In the genomic region with DNA sequence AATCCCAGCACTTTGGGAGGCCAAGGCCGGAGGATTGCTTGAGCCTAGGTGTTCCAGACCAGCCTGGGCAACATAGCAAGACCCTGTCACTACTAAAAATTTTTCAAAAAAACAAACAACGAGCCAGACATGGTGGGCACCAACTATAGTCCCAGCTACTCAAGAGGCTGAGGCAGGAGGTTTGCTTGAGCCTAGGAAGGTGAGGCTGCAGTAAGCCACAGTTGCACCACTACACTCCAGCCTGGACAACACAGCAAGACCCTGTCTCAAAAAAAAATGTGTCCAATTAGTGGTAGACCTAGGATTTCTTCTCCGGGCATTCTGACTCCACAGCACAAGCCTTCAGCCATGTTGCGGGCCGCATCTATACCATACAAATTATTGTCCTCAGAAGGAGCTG, we compare ENCODE assay signal across 23 cellular contexts. TPM values are rescaled to one million over a fixed set of nuclear protein-coding genes. Genes with fewer than 3 reads are reported as not detected.
DNase-seq lines count a peak whose midpoint lies in the region; ATAC-seq, FAIRE-seq and TF ChIP-seq lines count a peak whose summit lies in the region.
"Had no signal": no experiment of that assay in that cellular context is flagged by ENCODE, and none has a peak within 500 bp of the region (broad histone marks: within the 10 kb centered on the region; RNA-seq: fewer than 3 reads in every experiment).

No MANE protein-coding gene starts in this region.

- H2AFZ ChIP-seq in HepG2 (ENCODE audit: low read length), result no peak overlapping the region

- CTCF ChIA-PET in HepG2 (lab: Yijun Ruan, JAX; ENCODE audit: low intra/inter-chr PET ratio, low total read pairs), result no interaction called here

- H4K20me1 ChIP-seq in HepG2 (ENCODE audit: insufficient read depth, low read length), result no peaks in the 10 kb centered on the region
- H4K20me1 ChIP-seq: BLaER1 had no signal

- no peaks in the 10 kb centered on the region for H3K79me2 ChIP-seq in HepG2 (ENCODE audit: insufficient read depth, low read length)

- WGBS in HepG2 (ENCODE audit: low lambda C conversion rate), result 93% methylated on average over 5 of the region's 5 CpGs
- WGBS in right lobe of liver (ENCODE audit: insufficient coverage, low coverage, low lambda C conversion rate, missing lambda C conversion rate), result 86% methylated on average over 5 of the region's 5 CpGs
- WGBS in spleen, 5 donors, result 92 to 96% (median 95%) methylated on average over 5 of the region's 5 CpGs

- FAIRE-seq in HepG2 (lab: Jason Lieb, UNC), result no peak
- FAIRE-seq: GM18507 had no signal

- intact Hi-C loops in HepG2 (cut with micrococcal nuclease; ENCODE audit: unreplicated experiment), result no loop called here
- intact Hi-C loops in right lobe of liver (cut with DNase I), result loop anchor here (10.0 kb wide), 1 partner anchor 270 kb away; no protein-coding TSS in a partner anchor
- intact Hi-C loops in spleen (cut with DNase I; ENCODE audit: low total_unique reads), result loop anchor here (10.0 kb wide), 2 partner anchors 80 to 150 kb away; no protein-coding TSS in a partner anchor

- no peak for DNase-seq in HepG2 (ENCODE audit: low spot score)
- DNase-seq in right lobe of liver, result no peak
- no peak for DNase-seq in spleen
- no peak for DNase-seq in NCI-H82 (lab: John Stamatoyannopoulos, UW)
- no peak for DNase-seq in GM13976 (ENCODE audit: low spot score)
- DNase-seq: CD4-positive, alpha-beta memory T cell; DMS 273 treated with DMSO at 0.1 percent for 48 hours; DMS79; H9; HFFc6; IMR-90; MM.1S; NCI-H2029; NCI-H446; NCI-H524 treated with DMSO at 0.1 percent for 48 hours; RPMI8226; SHP77 had no signal

- H3K9me3 ChIP-seq in HepG2 (ENCODE audit: low read length), result no peaks in the 10 kb centered on the region
- H3K9me3 ChIP-seq in right lobe of liver, result no peaks in the 10 kb centered on the region
- H3K9me3 ChIP-seq in spleen, result no peaks in the 10 kb centered on the region
- H3K9me3 ChIP-seq: BLaER1 had no signal

- H3K9ac ChIP-seq in HepG2 (ENCODE audit: insufficient read depth, low read depth, low read length), result no peak overlapping the region
- H3K9ac ChIP-seq: BLaER1, KMS-11 had no signal

- in situ Hi-C loops in HepG2 (cut with HindIII; ENCODE audit: extremely low pct_ligation_motif_present, low pct_unique_long_range_greater_than_20kb) (loop anchor here (10.0 kb wide), 1 partner anchor 110 kb away; no protein-coding TSS in a partner anchor), GM13976 (cut with MboI; ENCODE audit: low sequenced_read_pairs, unreplicated experiment) (no loop called here)

- no peak overlapping the region for H3K4me3 ChIP-seq in HepG2 (replicated peaks in 1 of 3; ENCODE audit: insufficient read depth in 1 of 3, low read depth in 2 of 3, low read length in 3 of 3)
- no peak overlapping the region for H3K4me3 ChIP-seq in right lobe of liver
- H3K4me3 ChIP-seq in spleen, result no peak overlapping the region
- H3K4me3 ChIP-seq: BLaER1 had no signal

- ATAC-seq in HepG2 (no peak), right lobe of liver (no peak), HG03457 (IDR thresholded peaks at IDR 0.05; ENCODE audit: unreplicated experiment) (no peak)

- no peak for TF ChIP-seq RAD21 in HepG2 (CRISPR knock-in tag; IDR thresholded peaks at IDR 0.05)

- H3K4me1 ChIP-seq in HepG2 (ENCODE audit: insufficient read depth, low read length), result peaks cover 86% of the 10 kb centered on the region
- H3K4me1 ChIP-seq in right lobe of liver, result peaks cover 0 to 13% (median 0%) of the 10 kb centered on the region in 4 donors
- peaks cover 6 to 49% (median 25%) of the 10 kb centered on the region in 6 donors for H3K4me1 ChIP-seq in spleen

- no TSS peak for BruUV-seq in HepG2 (replicated peaks; lab: Mats Ljungman, UMichigan)

- TF ChIP-seq CTCF in HepG2 (CRISPR knock-in tag; IDR thresholded peaks at IDR 0.05) (no peak), right lobe of liver (IDR thresholded peaks at IDR 0.05) (no peak), spleen (IDR thresholded peaks at IDR 0.05 in 8 of 11, conservative IDR thresholded peaks at IDR 0.05 in 3 of 11) (no peak), GM13976 (IDR thresholded peaks at IDR 0.05; ENCODE audit: borderline replicate concordance, control extremely low read depth, extremely low read depth, insufficient read depth, missing control alignments) (no peak)

- H3K4me2 ChIP-seq in HepG2 (ENCODE audit: low read depth, low read length), result no peak overlapping the region
- H3K4me2 ChIP-seq: KMS-11 had no signal

- POLR2A ChIA-PET in HepG2 (lab: Yijun Ruan, JAX), result no interaction called here

- H3K27me3 ChIP-seq in HepG2 (ENCODE audit: control insufficient read depth in 1 of 2, insufficient read depth in 2 of 2, low read length in 2 of 2) (no peaks in the 10 kb centered on the region), right lobe of liver (no peaks in the 10 kb centered on the region), spleen (replicated peaks in 1 of 7) (peaks cover 0 to 5% (median 0%) of the 10 kb centered on the region in 7 donors)
- H3K27me3 ChIP-seq: BLaER1 had no signal

- no peak for TF ChIP-seq EP300 in HepG2 (IDR thresholded peaks at IDR 0.05; ENCODE audit: low read depth in 2 of 2, low read length in 2 of 2)
- TF ChIP-seq EP300 in HepG2 (CRISPR knock-in tag; IDR thresholded peaks at IDR 0.05; ENCODE audit: borderline replicate concordance), result no peak

- H3K27ac ChIP-seq in HepG2 (ENCODE audit: extremely low read length, insufficient read depth, low read length), result no peak overlapping the region
- no peak overlapping the region for H3K27ac ChIP-seq in right lobe of liver
- peak overlapping the region; percentile 93 for H3K27ac ChIP-seq in cingulate gyrus (ENCODE audit: low read depth, low read length)
- H3K27ac ChIP-seq in spleen, result peak overlapping the region in 5 of 8 donors; percentile 20 to 47 (median 31)
- H3K27ac ChIP-seq: BLaER1, KMS-11 had no signal

- no peak for TF ChIP-seq POLR2A in HepG2 (IDR thresholded peaks at IDR 0.05; ENCODE audit: insufficient read depth in 1 of 2, low read depth in 2 of 2, low read length in 2 of 2)
- TF ChIP-seq POLR2A in right lobe of liver (IDR thresholded peaks at IDR 0.05), result no peak
- TF ChIP-seq POLR2A in spleen (IDR thresholded peaks at IDR 0.05), result no peak

- H3K36me3 ChIP-seq in HepG2 (replicated peaks in 1 of 2; ENCODE audit: control insufficient read depth in 1 of 2, insufficient read depth in 2 of 2, low read length in 2 of 2) (no peaks in the 10 kb centered on the region; a peak in 1 of 5 replicates), right lobe of liver (no peaks in the 10 kb centered on the region), spleen (no peaks in the 10 kb centered on the region)
- H3K36me3 ChIP-seq: BLaER1 had no signal

RNA-seq across cellular contexts. Expression of gene IGSF8, which starts 6.7 kb away (rescaled TPM):
- 8.0 and 24.0 TPM in 2 replicates for total RNA-seq in HepG2 (2016; rRNA removed; fragmentation: Illumina TruSeq; extraction: Trizol)
- total RNA-seq in HepG2 (2016; cell fraction: cytosol; rRNA removed; fragmentation: Illumina TruSeq; extraction: Trizol; ENCODE audit: low read depth), result 1.8 and 1.9 TPM in 2 replicates
- total RNA-seq in HepG2 (2016; cell fraction: insoluble cytoplasmic fraction; rRNA removed; fragmentation: Illumina TruSeq; extraction: Trizol), result 7.7 and 25.9 TPM in 2 replicates
- total RNA-seq in HepG2 (2016; cell fraction: membrane; rRNA removed; fragmentation: Illumina TruSeq; extraction: Trizol), result 3.4 and 4.0 TPM in 2 replicates
- 24.1 and 29.5 TPM in 2 replicates for total RNA-seq in HepG2 (2016; cell fraction: nucleus; rRNA removed; fragmentation: Illumina TruSeq; extraction: Trizol)
- polyA plus RNA-seq in HepG2 (2011; rRNA removed), result 41.0 and 52.1 TPM in 2 replicates
- polyA plus RNA-seq in HepG2 (2011; cell fraction: cytosol; rRNA removed), result 36.7 and 58.5 TPM in 2 replicates
- polyA plus RNA-seq in HepG2 (2011; cell fraction: nucleus; rRNA removed), result 81.8 and 93.4 TPM in 2 replicates
- 24.4 and 32.1 TPM in 2 replicates for polyA plus RNA-seq in HepG2 (2012)
- 1.6 and 1.8 TPM in 2 replicates for polyA plus RNA-seq in HepG2 (2016; cell fraction: cytosol; fragmentation: Illumina TruSeq; extraction: Trizol; ENCODE audit: low read depth)
- 7.6 and 8.9 TPM in 2 replicates for polyA plus RNA-seq in HepG2 (2016; cell fraction: insoluble cytoplasmic fraction; fragmentation: Illumina TruSeq; extraction: Trizol; ENCODE audit: low read depth)
- 2.6 and 3.2 TPM in 2 replicates for polyA plus RNA-seq in HepG2 (2016; cell fraction: membrane; fragmentation: Illumina TruSeq; extraction: Trizol; ENCODE audit: low read depth)
- polyA plus RNA-seq in HepG2 (2016; cell fraction: nucleus; fragmentation: Illumina TruSeq; extraction: Trizol; ENCODE audit: insufficient read depth, low read depth), result 46.1 TPM in 2 replicates
- 27.5 and 60.2 TPM in 2 replicates for polyA minus RNA-seq in HepG2 (2011; rRNA and poly(A)+ RNA removed; ENCODE audit: low replicate concordance)
- polyA minus RNA-seq in HepG2 (2011; cell fraction: cytosol; rRNA and poly(A)+ RNA removed), result 25.5 and 26.7 TPM in 2 replicates
- 11.6 and 14.0 TPM in 2 replicates for polyA minus RNA-seq in HepG2 (2011; cell fraction: nucleus; rRNA and poly(A)+ RNA removed)
- total RNA-seq in right lobe of liver, result 10 to 100 TPM; 27.5 to 45.7 (median 29.4) TPM
- 10 to 100 TPM; 16.8 to 28.9 (median 25.3) TPM for total RNA-seq in spleen
- polyA plus RNA-seq in spleen, result 10 to 100 TPM; 15.6 to 23.1 (median 16.1) TPM

RNA-seq across cellular contexts. Expression of gene ATP1A2, which starts 10.4 kb away (rescaled TPM):
- total RNA-seq in HepG2 (2016; rRNA removed; fragmentation: Illumina TruSeq; extraction: Trizol) (not detected in 2 replicates), right lobe of liver (1 to 10 TPM in 1 of 6 experiments, under 1 TPM in 5; 0.22 to 1.7 (median 0.36) TPM), spleen (10 to 100 TPM in 1 of 7 donors, 1 to 10 TPM in 3, under 1 TPM in 3; 0.20 to 19.1 (median 1.1) TPM)
- not detected in 2 replicates for total RNA-seq in HepG2 (2016; cell fraction: cytosol; rRNA removed; fragmentation: Illumina TruSeq; extraction: Trizol; ENCODE audit: low read depth)
- total RNA-seq in HepG2 (2016; cell fraction: insoluble cytoplasmic fraction; rRNA removed; fragmentation: Illumina TruSeq; extraction: Trizol), result 0.02 TPM in 1 of 2 replicates, not detected in the other
- total RNA-seq in HepG2 (2016; cell fraction: membrane; rRNA removed; fragmentation: Illumina TruSeq; extraction: Trizol), result 0.03 TPM in 1 of 2 replicates, not detected in the other
- not detected in 2 replicates for total RNA-seq in HepG2 (2016; cell fraction: nucleus; rRNA removed; fragmentation: Illumina TruSeq; extraction: Trizol)
- polyA plus RNA-seq in HepG2 (2011; rRNA removed) (0.16 TPM in 2 replicates), spleen (1 to 10 TPM in 1 of 3 donors, under 1 TPM in 2; 0.13 to 1.7 (median 0.27) TPM)
- 0.04 and 0.16 TPM in 2 replicates for polyA plus RNA-seq in HepG2 (2011; cell fraction: cytosol; rRNA removed)
- polyA plus RNA-seq in HepG2 (2011; cell fraction: nucleus; rRNA removed), result 0.50 and 1.3 TPM in 2 replicates
- polyA plus RNA-seq in HepG2 (2012), result 0.16 and 0.95 TPM in 2 replicates
- not detected in 2 replicates for polyA plus RNA-seq in HepG2 (2016; cell fraction: cytosol; fragmentation: Illumina TruSeq; extraction: Trizol; ENCODE audit: low read depth)
- polyA plus RNA-seq in HepG2 (2016; cell fraction: insoluble cytoplasmic fraction; fragmentation: Illumina TruSeq; extraction: Trizol; ENCODE audit: low read depth), result not detected in 2 replicates
- not detected in 2 replicates for polyA plus RNA-seq in HepG2 (2016; cell fraction: membrane; fragmentation: Illumina TruSeq; extraction: Trizol; ENCODE audit: low read depth)
- not detected in 2 replicates for polyA plus RNA-seq in HepG2 (2016; cell fraction: nucleus; fragmentation: Illumina TruSeq; extraction: Trizol; ENCODE audit: insufficient read depth, low read depth)
- 0.07 and 0.44 TPM in 2 replicates for polyA minus RNA-seq in HepG2 (2011; rRNA and poly(A)+ RNA removed; ENCODE audit: low replicate concordance)
- 0.18 and 0.79 TPM in 2 replicates for polyA minus RNA-seq in HepG2 (2011; cell fraction: cytosol; rRNA and poly(A)+ RNA removed)
- 0.26 and 0.37 TPM in 2 replicates for polyA minus RNA-seq in HepG2 (2011; cell fraction: nucleus; rRNA and poly(A)+ RNA removed)
- total RNA-seq: CD4-positive, alpha-beta memory T cell had no signal
- polyA plus RNA-seq: CD4-positive, alpha-beta memory T cell had no signal

RNA-seq across cellular contexts. Expression of gene KCNJ9, which starts 23.8 kb away (rescaled TPM):
- total RNA-seq in HepG2 (2016; rRNA removed; fragmentation: Illumina TruSeq; extraction: Trizol), result not detected in 2 replicates
- total RNA-seq in HepG2 (2016; cell fraction: cytosol; rRNA removed; fragmentation: Illumina TruSeq; extraction: Trizol; ENCODE audit: low read depth), result not detected in 2 replicates
- total RNA-seq in HepG2 (2016; cell fraction: insoluble cytoplasmic fraction; rRNA removed; fragmentation: Illumina TruSeq; extraction: Trizol), result not detected in 2 replicates
- total RNA-seq in HepG2 (2016; cell fraction: membrane; rRNA removed; fragmentation: Illumina TruSeq; extraction: Trizol), result not detected in 2 replicates
- not detected in 2 replicates for total RNA-seq in HepG2 (2016; cell fraction: nucleus; rRNA removed; fragmentation: Illumina TruSeq; extraction: Trizol)
- polyA plus RNA-seq in HepG2 (2011; rRNA removed), result not detected in 2 replicates
- polyA plus RNA-seq in HepG2 (2011; cell fraction: cytosol; rRNA removed), result 0.01 TPM in 1 of 2 replicates, not detected in the other
- 0.03 and 0.06 TPM in 2 replicates for polyA plus RNA-seq in HepG2 (2011; cell fraction: nucleus; rRNA removed)
- not detected in 2 replicates for polyA plus RNA-seq in HepG2 (2012)
- not detected in 2 replicates for polyA plus RNA-seq in HepG2 (2016; cell fraction: cytosol; fragmentation: Illumina TruSeq; extraction: Trizol; ENCODE audit: low read depth)
- polyA plus RNA-seq in HepG2 (2016; cell fraction: insoluble cytoplasmic fraction; fragmentation: Illumina TruSeq; extraction: Trizol; ENCODE audit: low read depth), result not detected in 2 replicates
- polyA plus RNA-seq in HepG2 (2016; cell fraction: membrane; fragmentation: Illumina TruSeq; extraction: Trizol; ENCODE audit: low read depth), result not detected in 2 replicates
- not detected in 2 replicates for polyA plus RNA-seq in HepG2 (2016; cell fraction: nucleus; fragmentation: Illumina TruSeq; extraction: Trizol; ENCODE audit: insufficient read depth, low read depth)
- not detected in 2 replicates for polyA minus RNA-seq in HepG2 (2011; rRNA and poly(A)+ RNA removed; ENCODE audit: low replicate concordance)
- not detected in 2 replicates for polyA minus RNA-seq in HepG2 (2011; cell fraction: cytosol; rRNA and poly(A)+ RNA removed)
- polyA minus RNA-seq in HepG2 (2011; cell fraction: nucleus; rRNA and poly(A)+ RNA removed), result not detected in 2 replicates
- not detected for total RNA-seq in right lobe of liver
- not detected for total RNA-seq in spleen
- polyA plus RNA-seq in spleen, result not detected
- total RNA-seq: A172; CD4-positive, alpha-beta memory T cell; HFFc6; IMR-90 had no signal
- polyA plus RNA-seq: CD4-positive, alpha-beta memory T cell; IMR-90 had no signal

RNA-seq across cellular contexts. Expression of gene KCNJ10, which starts 35.2 kb away (rescaled TPM):
- 4.1 and 4.4 TPM in 2 replicates for total RNA-seq in HepG2 (2016; rRNA removed; fragmentation: Illumina TruSeq; extraction: Trizol)
- total RNA-seq in HepG2 (2016; cell fraction: cytosol; rRNA removed; fragmentation: Illumina TruSeq; extraction: Trizol; ENCODE audit: low read depth), result 1.3 and 1.6 TPM in 2 replicates
- 3.2 and 4.0 TPM in 2 replicates for total RNA-seq in HepG2 (2016; cell fraction: insoluble cytoplasmic fraction; rRNA removed; fragmentation: Illumina TruSeq; extraction: Trizol)
- 3.8 and 4.4 TPM in 2 replicates for total RNA-seq in HepG2 (2016; cell fraction: membrane; rRNA removed; fragmentation: Illumina TruSeq; extraction: Trizol)
- total RNA-seq in HepG2 (2016; cell fraction: nucleus; rRNA removed; fragmentation: Illumina TruSeq; extraction: Trizol), result 8.4 and 9.2 TPM in 2 replicates
- 9.9 and 10.3 TPM in 2 replicates for polyA plus RNA-seq in HepG2 (2011; rRNA removed)
- 5.4 and 7.7 TPM in 2 replicates for polyA plus RNA-seq in HepG2 (2011; cell fraction: cytosol; rRNA removed)
- 16.5 and 20.7 TPM in 2 replicates for polyA plus RNA-seq in HepG2 (2011; cell fraction: nucleus; rRNA removed)
- 3.2 and 4.8 TPM in 2 replicates for polyA plus RNA-seq in HepG2 (2012)
- 1.4 and 1.8 TPM in 2 replicates for polyA plus RNA-seq in HepG2 (2016; cell fraction: cytosol; fragmentation: Illumina TruSeq; extraction: Trizol; ENCODE audit: low read depth)
- 6.3 and 7.5 TPM in 2 replicates for polyA plus RNA-seq in HepG2 (2016; cell fraction: insoluble cytoplasmic fraction; fragmentation: Illumina TruSeq; extraction: Trizol; ENCODE audit: low read depth)
- polyA plus RNA-seq in HepG2 (2016; cell fraction: membrane; fragmentation: Illumina TruSeq; extraction: Trizol; ENCODE audit: low read depth), result 3.7 and 3.9 TPM in 2 replicates
- polyA plus RNA-seq in HepG2 (2016; cell fraction: nucleus; fragmentation: Illumina TruSeq; extraction: Trizol; ENCODE audit: insufficient read depth, low read depth), result 20.4 and 22.0 TPM in 2 replicates
- 34.8 TPM in 1 of 2 replicates, not detected in the other for polyA minus RNA-seq in HepG2 (2011; rRNA and poly(A)+ RNA removed; ENCODE audit: low replicate concordance)
- polyA minus RNA-seq in HepG2 (2011; cell fraction: cytosol; rRNA and poly(A)+ RNA removed), result 4.8 and 5.5 TPM in 2 replicates
- 6.7 and 8.1 TPM in 2 replicates for polyA minus RNA-seq in HepG2 (2011; cell fraction: nucleus; rRNA and poly(A)+ RNA removed)
- 1 to 10 TPM in 2 of 6 experiments, under 1 TPM in 3, not detected in 1; 0.23 to 3.1 (median 0.31) TPM for total RNA-seq in right lobe of liver
- 10 to 100 TPM in 5 of 7 donors, 1 to 10 TPM in 2; 6.5 to 30.8 (median 23.9) TPM for total RNA-seq in spleen
- 1 to 10 TPM; 3.7 to 3.9 (median 3.8) TPM for polyA plus RNA-seq in spleen
- total RNA-seq: A172; CD4-positive, alpha-beta memory T cell; HFFc6; IMR-90 had no signal
- polyA plus RNA-seq: IMR-90 had no signal

RNA-seq across cellular contexts. Expression of gene ATP1A4, which starts 46.2 kb away (rescaled TPM):
- total RNA-seq in HepG2 (2016; rRNA removed; fragmentation: Illumina TruSeq; extraction: Trizol) (not detected in 2 replicates), right lobe of liver (not detected), spleen (1 to 10 TPM in 2 of 7 donors, under 1 TPM in 3, not detected in 2; 0.70 to 2.9 (median 0.97) TPM)
- not detected in 2 replicates for total RNA-seq in HepG2 (2016; cell fraction: cytosol; rRNA removed; fragmentation: Illumina TruSeq; extraction: Trizol; ENCODE audit: low read depth)
- not detected in 2 replicates for total RNA-seq in HepG2 (2016; cell fraction: insoluble cytoplasmic fraction; rRNA removed; fragmentation: Illumina TruSeq; extraction: Trizol)
- not detected in 2 replicates for total RNA-seq in HepG2 (2016; cell fraction: membrane; rRNA removed; fragmentation: Illumina TruSeq; extraction: Trizol)
- total RNA-seq in HepG2 (2016; cell fraction: nucleus; rRNA removed; fragmentation: Illumina TruSeq; extraction: Trizol), result not detected in 2 replicates
- polyA plus RNA-seq in HepG2 (2011; rRNA removed) (not detected in 2 replicates), spleen (1 to 10 TPM in 1 of 3 donors, under 1 TPM in 2; 0.85 to 2.3 (median 0.93) TPM)
- polyA plus RNA-seq in HepG2 (2011; cell fraction: cytosol; rRNA removed), result not detected in 2 replicates
- not detected in 2 replicates for polyA plus RNA-seq in HepG2 (2011; cell fraction: nucleus; rRNA removed)
- not detected in 2 replicates for polyA plus RNA-seq in HepG2 (2012)
- polyA plus RNA-seq in HepG2 (2016; cell fraction: cytosol; fragmentation: Illumina TruSeq; extraction: Trizol; ENCODE audit: low read depth), result not detected in 2 replicates
- not detected in 2 replicates for polyA plus RNA-seq in HepG2 (2016; cell fraction: insoluble cytoplasmic fraction; fragmentation: Illumina TruSeq; extraction: Trizol; ENCODE audit: low read depth)
- not detected in 2 replicates for polyA plus RNA-seq in HepG2 (2016; cell fraction: membrane; fragmentation: Illumina TruSeq; extraction: Trizol; ENCODE audit: low read depth)
- not detected in 2 replicates for polyA plus RNA-seq in HepG2 (2016; cell fraction: nucleus; fragmentation: Illumina TruSeq; extraction: Trizol; ENCODE audit: insufficient read depth, low read depth)
- polyA minus RNA-seq in HepG2 (2011; rRNA and poly(A)+ RNA removed; ENCODE audit: low replicate concordance), result not detected in 2 replicates
- not detected in 2 replicates for polyA minus RNA-seq in HepG2 (2011; cell fraction: cytosol; rRNA and poly(A)+ RNA removed)
- not detected in 2 replicates for polyA minus RNA-seq in HepG2 (2011; cell fraction: nucleus; rRNA and poly(A)+ RNA removed)
- total RNA-seq: A172; CD4-positive, alpha-beta memory T cell; HFFc6; IMR-90 had no signal
- polyA plus RNA-seq: CD4-positive, alpha-beta memory T cell; IMR-90 had no signal

Comparison
In these comparisons a context has a peak if more than half of its experiments do, and no peak if none do; other contexts are left out.
1. H3K27ac ChIP-seq: peak in cingulate gyrus (single experiment) and spleen (5 of 8); none in HepG2 (single experiment) and right lobe of liver (0 of 3).